In genomic region chr13:51999525-51999924, GRCh38 we compare ENCODE assay signal across 9 cellular contexts. TPM values are rescaled to one million over a fixed set of nuclear protein-coding genes. Genes with fewer than 3 reads are reported as not detected.
DNase-seq lines count a peak whose midpoint lies in the region; ATAC-seq and TF ChIP-seq lines count a peak whose summit lies in the region.
"Had no signal": no experiment of that assay in that cellular context is flagged by ENCODE, and none has a peak within 500 bp of the region (broad histone marks: within the 10 kb centered on the region; RNA-seq: fewer than 3 reads in every experiment).

No MANE protein-coding gene starts in this region.

- H3K27ac ChIP-seq in RWPE2 (ENCODE audit: poor library complexity, severe bottlenecking), result no peak overlapping the region

- no peaks in the 10 kb centered on the region for H3K36me3 ChIP-seq in RWPE2 (ENCODE audit: low read depth)

- no peaks in the 10 kb centered on the region for H3K9me3 ChIP-seq in RWPE2 (ENCODE audit: severe bottlenecking)

- no peak overlapping the region for H3K4me3 ChIP-seq in RWPE2 (ENCODE audit: severe bottlenecking)

- no peaks in the 10 kb centered on the region for H3K27me3 ChIP-seq in RWPE2 (ENCODE audit: insufficient read depth, poor library complexity, severe bottlenecking)

- no peak for TF ChIP-seq CTCF in RWPE2 (IDR thresholded peaks at IDR 0.05; ENCODE audit: poor library complexity, severe bottlenecking)
- no peak for TF ChIP-seq CTCF in omental fat pad (IDR thresholded peaks at IDR 0.05)

- ATAC-seq in RWPE2 (ENCODE audit: low read depth), result peak; percentile 35; the same call in 1 of the 3 replicates
- ATAC-seq in Right ventricle myocardium superior (ENCODE audit: poor library complexity), result peak; percentile 87
- peak; percentile 57 for ATAC-seq in omental fat pad (ENCODE audit: low FRiP score)
- no peak for ATAC-seq in GM18867 (IDR thresholded peaks at IDR 0.05; ENCODE audit: unreplicated experiment)
- ATAC-seq in GM21528 (IDR thresholded peaks at IDR 0.05; ENCODE audit: low FRiP score, unreplicated experiment), result no peak

- intact Hi-C loops in Right ventricle myocardium superior (cut with DNase I), result loop anchor here (5.0 kb wide), 1 partner anchor 128 kb away; the partner anchor contains the start of gene NEK5

- in situ Hi-C loops in ACHN (cut with HindIII; ENCODE audit: low pct_ligation_motif_present, low pct_unique_long_range_greater_than_20kb, low sequenced_read_pairs), result no loop called here

- DNase-seq in ACHN (peak; percentile 15), RWPE2 (ENCODE audit: low spot score) (no peak), Right ventricle myocardium superior (peak; percentile 80), omental fat pad (ENCODE audit: low spot score) (no peak), NCI-H1417 (lab: John Stamatoyannopoulos, UW) (no peak), HK-2 (ENCODE audit: unreplicated experiment) (no peak)
- DNase-seq: NCI-H1092 had no signal

- no peaks in the 10 kb centered on the region for H3K4me1 ChIP-seq in RWPE2 (ENCODE audit: insufficient read depth, poor library complexity, severe bottlenecking)

RNA-seq across cellular contexts. Expression of gene ATP7B, which starts 11.7 kb away (rescaled TPM):
- total RNA-seq in Right ventricle myocardium superior (3.6 TPM), omental fat pad (10 to 100 TPM in 2 of 4 donors, 1 to 10 TPM in 2; 5.2 to 29.2 (median 10.9) TPM)

RNA-seq across cellular contexts. Expression of gene ALG11, which starts 12.7 kb away (rescaled TPM):
- total RNA-seq in Right ventricle myocardium superior, result 17.8 TPM
- 10 to 100 TPM; 17.5 to 27.7 (median 25.4) TPM for total RNA-seq in omental fat pad

RNA-seq across cellular contexts. Expression of gene UTP14C, which starts 25.0 kb away (rescaled TPM):
- total RNA-seq in Right ventricle myocardium superior (9.1 TPM), omental fat pad (10 to 100 TPM; 13.7 to 22.5 (median 14.8) TPM)

Comparison
In these comparisons a context has a peak if more than half of its experiments do, and no peak if none do; other contexts are left out.
1. DNase-seq: peak in ACHN (single experiment) and Right ventricle myocardium superior (single experiment); none in RWPE2 (single experiment), omental fat pad (single experiment), NCI-H1417 (0 of 3) and HK-2 (single experiment).
2. ATAC-seq: peak in RWPE2 (single experiment), Right ventricle myocardium superior (single experiment) and omental fat pad (single experiment); none in GM18867 (single experiment) and GM21528 (single experiment).